9 cellular contexts compared by ENCODE assay signal in genomic region chr2:71071681-71072398, GRCh38. TPM values are rescaled to one million over a fixed set of nuclear protein-coding genes. Genes with fewer than 3 reads are reported as not detected.
A peak's percentile ranks its signal among the peaks of the same experiment; 100 is the strongest.
DNase-seq lines count a peak whose midpoint lies in the region; ATAC-seq, FAIRE-seq and TF ChIP-seq lines count a peak whose summit lies in the region.
"Had no signal": no experiment of that assay in that cellular context is flagged by ENCODE, and none has a peak within 500 bp of the region (broad histone marks: within the 10 kb centered on the region; RNA-seq: fewer than 3 reads in every experiment).

No MANE protein-coding gene starts in this region.

- H3K4me1 Mint-ChIP-seq in MCF 10A (ENCODE audit: insufficient read depth, unreplicated experiment), result peaks cover 22% of the 10 kb centered on the region
- H3K4me1 Mint-ChIP-seq in activated CD4-positive, alpha-beta T cell treated with anti-CD3 and anti-CD28 coated beads for 36 hours, result peaks cover 58% of the 10 kb centered on the region

- H3K27ac Mint-ChIP-seq in MCF 10A (ENCODE audit: low read depth, unreplicated experiment), result no peak overlapping the region
- peak overlapping the region; percentile 91 for H3K27ac Mint-ChIP-seq in activated CD4-positive, alpha-beta T cell treated with anti-CD3 and anti-CD28 coated beads for 36 hours

- H3K4me3 Mint-ChIP-seq in MCF 10A (ENCODE audit: unreplicated experiment), result no peak overlapping the region
- peak overlapping the region; percentile 62 for H3K4me3 Mint-ChIP-seq in activated CD4-positive, alpha-beta T cell treated with anti-CD3 and anti-CD28 coated beads for 36 hours

- H3K4me3 ChIP-seq in breast epithelium, result peak overlapping the region in 1 of 3 donors; percentile 8
- H3K4me3 ChIP-seq in H1 (ENCODE audit: extremely low read depth in 1 of 4, insufficient read depth in 2 of 4, low read depth in 3 of 4, low read length in 4 of 4), result no peak overlapping the region

- H3K27ac ChIP-seq in breast epithelium, result peak overlapping the region; percentile 15 to 45
- H3K27ac ChIP-seq in H1 (ENCODE audit: low read depth, low read length), result no peak overlapping the region

- no peak overlapping the region for H2AK5ac ChIP-seq in H1 (ENCODE audit: low read depth, low read length)

- TF ChIP-seq POLR2A in breast epithelium (IDR thresholded peaks at IDR 0.05), result no peak
- TF ChIP-seq POLR2A in H1 (IDR thresholded peaks at IDR 0.05; ENCODE audit: control extremely low read depth in 1 of 2, low read depth in 2 of 2, low read length in 2 of 2), result no peak

- H3K14ac ChIP-seq in H1 (ENCODE audit: insufficient read length), result no peak overlapping the region

- H3K9me3 Mint-ChIP-seq in MCF 10A (ENCODE audit: unreplicated experiment), result no peaks in the 10 kb centered on the region
- no peaks in the 10 kb centered on the region for H3K9me3 Mint-ChIP-seq in activated CD4-positive, alpha-beta T cell treated with anti-CD3 and anti-CD28 coated beads for 36 hours (ENCODE audit: low read depth)

- no peak for FAIRE-seq in H1 (lab: Jason Lieb, UNC)
- FAIRE-seq: A204.1 had no signal

- peaks cover 35% of the 10 kb centered on the region for H3K36me3 Mint-ChIP-seq in MCF 10A (ENCODE audit: insufficient read depth, unreplicated experiment)
- H3K36me3 Mint-ChIP-seq in activated CD4-positive, alpha-beta T cell treated with anti-CD3 and anti-CD28 coated beads for 36 hours (ENCODE audit: low read depth), result peaks cover 25% of the 10 kb centered on the region

- no peak overlapping the region for H2BK12ac ChIP-seq in H1 (ENCODE audit: low read depth, low read length)

- CTCF ChIA-PET in MCF 10A (lab: Yijun Ruan, JAX), result interaction anchor here (0.5 to 2.5 kb wide), 6 partner anchors 26 to 149 kb away, joined by 4 to 11 read pairs (median 4); no protein-coding TSS in a partner anchor
- CTCF ChIA-PET in activated CD4-positive, alpha-beta T cell treated with anti-CD3 and anti-CD28 coated beads for 36 hours (lab: Charles Lee), result interaction anchor here (0.6 to 3.2 kb wide), 12 partner anchors 10 to 150 kb away, joined by 3 to 17 read pairs (median 4); partner anchors contain the start of genes MCEE and MPHOSPH10
- CTCF ChIA-PET in H1 (lab: Charles Lee; ENCODE audit: partially characterized antibody), result interaction anchor here (0.7 to 7.7 kb wide), 19 partner anchors 9 to 210 kb away, joined by 3 to 100 read pairs (median 3); no protein-coding TSS in a partner anchor

- H4K8ac ChIP-seq in H1 (ENCODE audit: extremely low read depth, insufficient read depth, low read length), result no peak overlapping the region

- no peak overlapping the region for H3K4ac ChIP-seq in H1 (replicated peaks; ENCODE audit: insufficient read length, low read depth, low read length)

- H3K79me1 ChIP-seq in H1 (ENCODE audit: low read depth, low read length), result peaks cover 3% of the 10 kb centered on the region; the same call in 1 of the 2 replicates

- TF ChIP-seq CTCF in breast epithelium (IDR thresholded peaks at IDR 0.05), result no peak
- TF ChIP-seq CTCF in MCF 10A (IDR thresholded peaks at IDR 0.05; ENCODE audit: unreplicated experiment), result no peak
- peak in 2 of 3 experiments; percentile 20 to 28; a peak in 3 of 4 replicates for TF ChIP-seq CTCF in H1 (IDR thresholded peaks at IDR 0.05; ENCODE audit: control extremely low read depth in 1 of 3, insufficient read depth in 1 of 3, low read depth in 1 of 3, low read length in 3 of 3)

- peaks cover 13% of the 10 kb centered on the region for H3K23me2 ChIP-seq in H1 (ENCODE audit: low read depth, low read length)

- H3K18ac ChIP-seq in H1 (ENCODE audit: extremely low read depth, low read length), result no peak overlapping the region

- no TSS peak for BruUV-seq in MCF 10A (replicated peaks; lab: Mats Ljungman, UMichigan)

- H3K9me3 ChIP-seq in breast epithelium, result no peaks in the 10 kb centered on the region
- H3K9me3 ChIP-seq in H1 (ENCODE audit: insufficient read depth in 2 of 2, low read depth in 1 of 2, low read length in 1 of 2), result no peaks in the 10 kb centered on the region

- no peaks in the 10 kb centered on the region for H3K27me3 ChIP-seq in breast epithelium
- no peaks in the 10 kb centered on the region for H3K27me3 ChIP-seq in H1 (replicated peaks in 1 of 4; ENCODE audit: control insufficient read depth in 3 of 4, extremely low read depth in 1 of 4, insufficient read depth in 3 of 4, low read length in 3 of 4)

- no peak overlapping the region for H2BK5ac ChIP-seq in H1 (ENCODE audit: low read depth, low read length)

- peak in 1 of 2 experiments; percentile 5; a peak in 1 of 4 replicates for TF ChIP-seq RAD21 in H1 (IDR thresholded peaks at IDR 0.05 in 1 of 2, conservative IDR thresholded peaks at IDR 0.05 in 1 of 2; ENCODE audit: low read depth in 2 of 2, low read length in 2 of 2)

- no peak overlapping the region for H3K56ac ChIP-seq in H1 (replicated peaks; ENCODE audit: insufficient read length, low read depth, low read length)

- no peak for TF ChIP-seq EP300 in H1 (IDR thresholded peaks at IDR 0.05; ENCODE audit: borderline replicate concordance in 1 of 2, low read depth in 2 of 2, low read length in 2 of 2)

- no peak overlapping the region for H4K5ac ChIP-seq in H1 (ENCODE audit: insufficient read length, low read depth, low read length)

- H2AFZ ChIP-seq in H1 (ENCODE audit: low read length), result no peak overlapping the region

- H4K20me1 ChIP-seq in H1 (replicated peaks in 1 of 2; ENCODE audit: control insufficient read depth in 1 of 2, insufficient read depth in 2 of 2, low read length in 2 of 2), result peaks cover 0 to 9% of the 10 kb centered on the region in 2 experiments

- H3K27me3 Mint-ChIP-seq in MCF 10A (ENCODE audit: insufficient read depth, unreplicated experiment), result no peaks in the 10 kb centered on the region
- no peaks in the 10 kb centered on the region for H3K27me3 Mint-ChIP-seq in activated CD4-positive, alpha-beta T cell treated with anti-CD3 and anti-CD28 coated beads for 36 hours

- H3K9ac ChIP-seq in H1 (replicated peaks in 1 of 4; ENCODE audit: extremely low read depth in 1 of 4, low read depth in 3 of 4, low read length in 3 of 4), result no peak overlapping the region

- no peak overlapping the region for H2BK120ac ChIP-seq in H1 (replicated peaks; ENCODE audit: low read depth, low read length)

- H2BK15ac ChIP-seq in H1 (ENCODE audit: low read length), result no peak overlapping the region

- H3K79me2 ChIP-seq in H1 (ENCODE audit: control insufficient read depth in 1 of 2, insufficient read depth in 2 of 2, low read length in 2 of 2), result peaks cover 3 to 23% of the 10 kb centered on the region in 2 experiments; a peak in 3 of 4 replicates

- no peak overlapping the region for H4K91ac ChIP-seq in H1 (replicated peaks; ENCODE audit: insufficient read length, low read length)

- H3K4me2 ChIP-seq in H1 (ENCODE audit: insufficient read depth in 1 of 2, low read depth in 2 of 2, low read length in 2 of 2), result no peak overlapping the region

- H3K23ac ChIP-seq in H1 (ENCODE audit: insufficient read length), result no peak overlapping the region

- peaks cover 5% of the 10 kb centered on the region for H3K36me3 ChIP-seq in breast epithelium
- H3K36me3 ChIP-seq in H1 (ENCODE audit: control insufficient read depth in 2 of 4, insufficient read depth in 4 of 4, low read length in 3 of 4), result peaks cover 9 to 21% (median 15%) of the 10 kb centered on the region in 4 experiments; a peak in 7 of 8 replicates

- H3K4me1 ChIP-seq in breast epithelium (peaks cover 11 to 30% of the 10 kb centered on the region in 2 donors), H1 (replicated peaks in 1 of 4; ENCODE audit: control insufficient read depth in 3 of 4, insufficient read depth in 4 of 4, low read length in 3 of 4) (peaks cover 0 to 6% (median 1%) of the 10 kb centered on the region in 4 experiments; a peak in 4 of 7 replicates)

- peak; percentile 26 for ATAC-seq in HG03469 (IDR thresholded peaks at IDR 0.05; ENCODE audit: unreplicated experiment)
- peak; percentile 44 for ATAC-seq in activated CD4-positive, alpha-beta T cell treated with anti-CD3 and anti-CD28 coated beads for 36 hours
- no peak for ATAC-seq in GM18873 (IDR thresholded peaks at IDR 0.05; ENCODE audit: low FRiP score, unreplicated experiment)

- DNase-seq in breast epithelium (ENCODE audit: low spot score in 2 of 2) (no peak), MCF 10A (ENCODE audit: unreplicated experiment) (no peak), H1 (ENCODE audit: low read depth in 1 of 2, low spot score in 2 of 2) (no peak), kidney glomerular epithelial cell (lab: John Stamatoyannopoulos, UW) (no peak)
- DNase-seq in activated CD4-positive, alpha-beta T cell treated with anti-CD3 and anti-CD28 coated beads for 36 hours, result peak; percentile 81
- DNase-seq in stimulated activated CD4-positive, alpha-beta T cell treated with anti-CD3 and anti-CD28 coated beads, Interleukin-2, amount 100 ng/mL, for 48 hours, result peak; percentile 32 to 38

- POLR2A ChIA-PET in MCF 10A (lab: Yijun Ruan, JAX), result interaction anchor here (2.9 kb wide), 1 partner anchor 59 kb away, joined by 11 read pairs; the partner anchor contains the start of genes MCEE and MPHOSPH10
- POLR2A ChIA-PET in activated CD4-positive, alpha-beta T cell treated with anti-CD3 and anti-CD28 coated beads for 36 hours (lab: Charles Lee), result interaction anchor here (0.8 to 1.1 kb wide), 2 partner anchors 155 to 1760 kb away, joined by 6 to 8 read pairs; partner anchors contain the start of gene PAIP2B
- POLR2A ChIA-PET in H1 (lab: Charles Lee; ENCODE audit: partially characterized antibody), result interaction anchor here (1.0 to 3.6 kb wide), 3 partner anchors 9 to 52 kb away, joined by 3 to 19 read pairs (median 3); no protein-coding TSS in a partner anchor

- WGBS in H1 (ENCODE audit: extremely low coverage in 1 of 2, insufficient coverage in 1 of 2, insufficient read length in 1 of 2, insufficient replicate concordance in 2 of 2, low coverage in 1 of 2, low lambda C conversion rate in 2 of 2, missing lambda C conversion rate in 1 of 2), 2 experiments, result 86% methylated on average over 10 of the region's 14 CpGs; no CpG with 5 or more reads in 1 of the 2 experiments

- no peak overlapping the region for H2BK20ac ChIP-seq in H1 (ENCODE audit: low read length)

- intact Hi-C loops in breast epithelium (cut with DNase I; ENCODE audit: low total_unique reads), result no loop called here
- intact Hi-C loops in MCF 10A (cut with micrococcal nuclease), result no loop called here
- intact Hi-C loops in activated CD4-positive, alpha-beta T cell treated with anti-CD3 and anti-CD28 coated beads for 36 hours (cut with DNase I, micrococcal nuclease), result loop anchor here in 1 of 2 experiments (1.0 kb wide), 1 partner anchor 58 kb away; the partner anchor contains the start of genes MCEE and MPHOSPH10

RNA-seq across cellular contexts. Expression of gene NAGK, which starts 3.4 kb away (rescaled TPM):
- total RNA-seq in breast epithelium (100 to 1,000 TPM in 1 of 3 donors, 10 to 100 TPM in 2; 71.5 to 115 (median 75.1) TPM), MCF 10A (2022) (30.9 and 45.7 TPM in 2 replicates)
- total RNA-seq in activated CD4-positive, alpha-beta T cell treated with anti-CD3 and anti-CD28 coated beads for 36 hours, result 10 to 100 TPM; 39.7 to 40.6 TPM
- total RNA-seq in H1 (2021; fragmentation: NEBNext Ultra II Directional; extraction: Animal tissue kit (Norgen Biotek cat#: 25700)), result 59.9 and 62.2 TPM in 2 replicates
- polyA plus RNA-seq in H1 (2011; rRNA removed), result 57.9 and 67.8 TPM in 2 replicates
- 63.9 TPM for polyA plus RNA-seq in H1 (2011; cell fraction: cytosol; rRNA removed)
- 75.4 TPM for polyA plus RNA-seq in H1 (2011; cell fraction: nucleus; rRNA removed)
- 53.2 to 66.3 TPM (median 60.8 TPM) in 4 replicates for polyA plus RNA-seq in H1 (2012, experiment 1 of 2)
- polyA plus RNA-seq in H1 (2012, experiment 2 of 2), result 36.9 TPM
- polyA plus RNA-seq in H1 (2013, experiment 1 of 2), result 68.3 TPM
- polyA plus RNA-seq in H1 (2013, experiment 2 of 2), result 67.6 TPM
- 26.1 and 42.8 TPM in 2 replicates for polyA minus RNA-seq in H1 (2011; rRNA and poly(A)+ RNA removed)
- polyA minus RNA-seq in H1 (2011; cell fraction: cytosol; rRNA and poly(A)+ RNA removed), result 21.1 TPM
- polyA minus RNA-seq in H1 (2011; cell fraction: nucleus; rRNA and poly(A)+ RNA removed), result 40.8 TPM

RNA-seq across cellular contexts. Expression of gene MCEE, which starts 58.2 kb away (rescaled TPM):
- total RNA-seq in breast epithelium, result 10 to 100 TPM; 16.0 to 33.8 (median 27.5) TPM
- total RNA-seq in MCF 10A (2022), result 14.7 and 14.9 TPM in 2 replicates
- total RNA-seq in activated CD4-positive, alpha-beta T cell treated with anti-CD3 and anti-CD28 coated beads for 36 hours, result 10 to 100 TPM; 10.2 to 13.6 TPM
- total RNA-seq in H1 (2021; fragmentation: NEBNext Ultra II Directional; extraction: Animal tissue kit (Norgen Biotek cat#: 25700)), result 14.1 and 15.5 TPM in 2 replicates
- polyA plus RNA-seq in H1 (2011; rRNA removed), result 6.5 and 7.3 TPM in 2 replicates
- 10.7 TPM for polyA plus RNA-seq in H1 (2011; cell fraction: cytosol; rRNA removed)
- 10.2 TPM for polyA plus RNA-seq in H1 (2011; cell fraction: nucleus; rRNA removed)
- polyA plus RNA-seq in H1 (2012, experiment 1 of 2), result 11.5 to 20.4 TPM (median 12.3 TPM) in 4 replicates
- 7.1 TPM for polyA plus RNA-seq in H1 (2012, experiment 2 of 2)
- 15.2 TPM for polyA plus RNA-seq in H1 (2013, experiment 1 of 2)
- polyA plus RNA-seq in H1 (2013, experiment 2 of 2), result 14.7 TPM
- 3.6 and 5.9 TPM in 2 replicates for polyA minus RNA-seq in H1 (2011; rRNA and poly(A)+ RNA removed)
- polyA minus RNA-seq in H1 (2011; cell fraction: cytosol; rRNA and poly(A)+ RNA removed), result 5.8 TPM
- 10.0 TPM for polyA minus RNA-seq in H1 (2011; cell fraction: nucleus; rRNA and poly(A)+ RNA removed)

RNA-seq across cellular contexts. Expression of gene MPHOSPH10, which starts 58.6 kb away (rescaled TPM):
- total RNA-seq in breast epithelium, result 10 to 100 TPM; 24.8 to 32.1 (median 27.5) TPM
- 31.4 and 32.8 TPM in 2 replicates for total RNA-seq in MCF 10A (2022)
- total RNA-seq in activated CD4-positive, alpha-beta T cell treated with anti-CD3 and anti-CD28 coated beads for 36 hours, result 10 to 100 TPM; 48.5 to 61.9 TPM
- total RNA-seq in H1 (2021; fragmentation: NEBNext Ultra II Directional; extraction: Animal tissue kit (Norgen Biotek cat#: 25700)), result 39.1 and 42.8 TPM in 2 replicates
- 4.0 and 4.5 TPM in 2 replicates for polyA plus RNA-seq in H1 (2011; rRNA removed)
- polyA plus RNA-seq in H1 (2011; cell fraction: cytosol; rRNA removed), result 15.0 TPM
- 5.1 TPM for polyA plus RNA-seq in H1 (2011; cell fraction: nucleus; rRNA removed)
- polyA plus RNA-seq in H1 (2012, experiment 1 of 2), result 13.8 to 32.5 TPM (median 16.9 TPM) in 4 replicates
- 2.8 TPM for polyA plus RNA-seq in H1 (2012, experiment 2 of 2)
- 44.7 TPM for polyA plus RNA-seq in H1 (2013, experiment 1 of 2)
- polyA plus RNA-seq in H1 (2013, experiment 2 of 2), result 43.6 TPM
- polyA minus RNA-seq in H1 (2011; rRNA and poly(A)+ RNA removed), result 4.1 and 4.6 TPM in 2 replicates
- 9.7 TPM for polyA minus RNA-seq in H1 (2011; cell fraction: cytosol; rRNA and poly(A)+ RNA removed)
- polyA minus RNA-seq in H1 (2011; cell fraction: nucleus; rRNA and poly(A)+ RNA removed), result 13.5 TPM

Comparison
In these comparisons a context has a peak if more than half of its experiments do, and no peak if none do; other contexts are left out.
1. DNase-seq: peak in activated CD4-positive, alpha-beta T cell treated with anti-CD3 and anti-CD28 coated beads for 36 hours (single experiment) and stimulated activated CD4-positive, alpha-beta T cell treated with anti-CD3 and anti-CD28 coated beads, Interleukin-2, amount 100 ng/mL, for 48 hours (2 of 2); none in breast epithelium (0 of 2), MCF 10A (single experiment), H1 (0 of 2) and kidney glomerular epithelial cell (single experiment).
2. CTCF ChIP-seq: peak in H1 (2 of 3); none in breast epithelium (0 of 3) and MCF 10A (single experiment).